In the genomic region with DNA sequence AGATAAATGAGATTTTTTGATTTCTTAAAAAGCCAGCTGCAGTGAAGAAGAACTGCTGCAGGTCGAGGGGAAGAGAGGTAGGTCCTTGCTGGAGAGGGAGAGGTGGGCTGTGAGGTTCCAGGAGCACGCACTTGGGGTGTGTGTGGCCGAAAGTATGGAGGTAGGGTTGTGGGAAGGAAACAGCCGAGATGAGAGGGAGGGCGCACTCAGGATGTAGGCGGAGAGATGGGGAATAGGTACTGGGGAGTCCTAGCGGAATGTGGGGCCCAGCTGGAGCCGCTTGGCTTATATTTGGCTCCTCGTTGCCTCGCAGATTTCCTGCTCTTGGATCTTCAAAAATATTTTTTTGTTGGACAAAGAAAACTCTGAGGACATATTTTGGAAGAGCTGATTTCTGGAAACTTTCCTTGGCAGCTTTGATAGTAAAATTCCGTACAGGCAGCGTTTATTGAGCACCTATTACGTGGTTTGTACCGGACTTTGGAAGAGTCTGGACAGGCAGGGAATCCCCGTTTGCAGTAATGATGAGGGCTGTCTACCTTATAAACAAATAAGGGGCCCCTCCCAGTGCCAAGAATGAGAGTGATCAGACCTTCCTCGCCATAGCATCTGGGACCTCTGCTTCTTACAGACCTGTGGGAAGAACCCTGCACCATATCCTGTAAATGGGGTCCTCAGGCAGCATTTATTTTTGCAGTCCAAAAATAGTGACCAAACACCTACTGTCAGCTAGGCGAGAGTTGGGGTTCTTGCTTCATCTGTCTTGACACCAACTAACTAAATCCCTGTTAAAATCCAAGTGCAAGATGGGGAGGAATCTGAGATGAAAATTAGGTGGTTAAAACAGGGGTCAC, we compare ENCODE assay signal across 7 cellular contexts. TPM values are rescaled to one million over a fixed set of nuclear protein-coding genes. Genes with fewer than 3 reads are reported as not detected.
A peak's percentile ranks its signal among the peaks of the same experiment; 100 is the strongest.
DNase-seq lines count a peak whose midpoint lies in the region; ATAC-seq and TF ChIP-seq lines count a peak whose summit lies in the region.

No MANE protein-coding gene starts in this region.

- peak; percentile 0 for ATAC-seq in GM19455 (IDR thresholded peaks at IDR 0.05; ENCODE audit: unreplicated experiment)
- no peak for ATAC-seq in aorta (ENCODE audit: low FRiP score)
- ATAC-seq in HG03135 (IDR thresholded peaks at IDR 0.05; ENCODE audit: unreplicated experiment), result no peak

- DNase-seq in NOMO-1 treated with DMSO at 0.1 percent for 48 hours (lab: John Stamatoyannopoulos, UW; ENCODE audit: unreplicated experiment) (peak; percentile 39), dorsolateral prefrontal cortex (no peak), nephron progenitor cell (peak; percentile 12), NCI-H1930 (lab: John Stamatoyannopoulos, UW) (no peak), aorta (no peak)

- H3K4me1 ChIP-seq in aorta (ENCODE audit: control insufficient read depth in 1 of 2, insufficient read depth in 2 of 2, low read length in 2 of 2), result no peaks in the 10 kb centered on the region

- intact Hi-C loops in dorsolateral prefrontal cortex (cut with DNase I), result loop anchor here (5.0 kb wide), 2 partner anchors 115 to 165 kb away; no protein-coding TSS in a partner anchor
- intact Hi-C loops in aorta (cut with DNase I), result loop anchor here in 1 of 2 donors (5.0 kb wide), 1 partner anchor 170 kb away; no protein-coding TSS in a partner anchor

- H3K4me3 Mint-ChIP-seq in nephron progenitor cell, result peak overlapping the region; percentile 93

- H3K9me3 ChIP-seq in aorta (ENCODE audit: control insufficient read depth, low read length), result no peaks in the 10 kb centered on the region

- H3K27ac ChIP-seq in dorsolateral prefrontal cortex, result peak overlapping the region in 57 of 59 donors; percentile 28 to 97 (median 91)
- no peak overlapping the region for H3K27ac ChIP-seq in aorta (ENCODE audit: low read depth in 1 of 2, low read length in 2 of 2)

- WGBS in aorta, 2 donors, result 67 to 70% methylated on average over 17 of the region's 17 CpGs

- H3K36me3 ChIP-seq in aorta (ENCODE audit: control insufficient read depth in 1 of 2, insufficient read depth in 2 of 2, low read length in 1 of 2), result no peaks in the 10 kb centered on the region

- TF ChIP-seq CTCF in dorsolateral prefrontal cortex (IDR thresholded peaks at IDR 0.05 in 54 of 56, conservative IDR thresholded peaks at IDR 0.05 in 2 of 56; ENCODE audit: low read depth in 1 of 56, partially characterized antibody in 56 of 56) (no peak), nephron progenitor cell (IDR thresholded peaks at IDR 0.05) (no peak)

- H3K36me3 Mint-ChIP-seq in nephron progenitor cell (ENCODE audit: low read depth), result peaks cover 32% of the 10 kb centered on the region

- peaks cover 34% of the 10 kb centered on the region for H3K27me3 Mint-ChIP-seq in nephron progenitor cell (ENCODE audit: low read depth, poor library complexity)

- H3K4me1 Mint-ChIP-seq in nephron progenitor cell, result peaks cover 35% of the 10 kb centered on the region

- no peaks in the 10 kb centered on the region for H3K27me3 ChIP-seq in dorsolateral prefrontal cortex
- H3K27me3 ChIP-seq in aorta (ENCODE audit: control insufficient read depth in 1 of 2, insufficient read depth in 2 of 2, low read length in 1 of 2), result no peaks in the 10 kb centered on the region

- H3K9me3 Mint-ChIP-seq in nephron progenitor cell, result no peaks in the 10 kb centered on the region

- H3K4me3 ChIP-seq in dorsolateral prefrontal cortex, result peak overlapping the region; percentile 56 to 98 (median 91)
- H3K4me3 ChIP-seq in aorta (ENCODE audit: low read length in 2 of 2), result no peak overlapping the region

- H3K27ac Mint-ChIP-seq in nephron progenitor cell, result no peak overlapping the region

RNA-seq across cellular contexts. Expression of a gene that starts 1.5 kb away (rescaled TPM):
- total RNA-seq in dorsolateral prefrontal cortex, result 100 to 1,000 TPM in 1 of 120 experiments, 10 to 100 TPM in 119; 24.3 to 104 (median 44.2) TPM
- 10 to 100 TPM in 1 of 2 donors, 1 to 10 TPM in 1; 4.8 to 10.3 TPM for total RNA-seq in aorta
- polyA plus RNA-seq in aorta, result 1 to 10 TPM in 1 of 2 donors, under 1 TPM in 1; 0.38 to 3.3 TPM

Comparison
In these comparisons a context has a peak if more than half of its experiments do, and no peak if none do; other contexts are left out.
1. DNase-seq: peak in NOMO-1 treated with DMSO at 0.1 percent for 48 hours (single experiment) and nephron progenitor cell (single experiment); none in dorsolateral prefrontal cortex (0 of 10), NCI-H1930 (0 of 2) and aorta (0 of 2).
2. H3K27ac ChIP-seq: peak in dorsolateral prefrontal cortex (57 of 59); none in aorta (0 of 2).
3. H3K4me3 ChIP-seq: peak in dorsolateral prefrontal cortex (59 of 59); none in aorta (0 of 2).